9 cellular contexts compared by ENCODE assay signal in genomic region chr19:16185925-16186234, GRCh38. TPM values are rescaled to one million over a fixed set of nuclear protein-coding genes. Genes with fewer than 3 reads are reported as not detected.
A peak's percentile ranks its signal among the peaks of the same experiment; 100 is the strongest.
DNase-seq lines count a peak whose midpoint lies in the region; ATAC-seq, FAIRE-seq and TF ChIP-seq lines count a peak whose summit lies in the region.
"Had no signal": no experiment of that assay in that cellular context is flagged by ENCODE, and none has a peak within 500 bp of the region (broad histone marks: within the 10 kb centered on the region; RNA-seq: fewer than 3 reads in every experiment).

No MANE protein-coding gene starts in this region.

- TF ChIP-seq CTCF in C4-2B (conservative IDR thresholded peaks at IDR 0.05) = no peak; the same call in 1 of the 2 replicates

- peaks cover 13% of the 10 kb centered on the region for H3K4me1 Mint-ChIP-seq in activated T-helper 17 cell treated with anti-CD3 and anti-CD28 coated beads, Interleukin-2, amount 50 U/mL, for 72 hours

- H3K27ac ChIP-seq in C4-2B (peak overlapping the region; percentile 79), HUES6 (ENCODE audit: low read depth, low read length) (no peak overlapping the region), iPS-18a (ENCODE audit: low read length) (no peak overlapping the region), subcutaneous abdominal adipose tissue (ENCODE audit: low read depth, low read length) (peak overlapping the region; percentile 90)

- H3K27ac Mint-ChIP-seq in activated T-helper 17 cell treated with anti-CD3 and anti-CD28 coated beads, Interleukin-2, amount 50 U/mL, for 72 hours = peak overlapping the region; percentile 98

- DNase-seq in RCC 7860 (ENCODE audit: low spot score) (no peak), GF-D8 (lab: John Stamatoyannopoulos, UW) (no peak)
- no peak for DNase-seq in stimulated activated CD8-positive, alpha-beta memory T cell treated with anti-CD3 and anti-CD28 coated beads, Interleukin-4, amount 100 ng/mL, for 48 hours

- FAIRE-seq in RCC 7860 (lab: Jason Lieb, UNC) = no peak
- FAIRE-seq: islet of Langerhans had no signal

- peaks cover 51% of the 10 kb centered on the region for H3K36me3 Mint-ChIP-seq in activated T-helper 17 cell treated with anti-CD3 and anti-CD28 coated beads, Interleukin-2, amount 50 U/mL, for 72 hours (ENCODE audit: low read depth)

- no peaks in the 10 kb centered on the region for H3K9me3 Mint-ChIP-seq in activated T-helper 17 cell treated with anti-CD3 and anti-CD28 coated beads, Interleukin-2, amount 50 U/mL, for 72 hours

- H3K4me3 Mint-ChIP-seq in activated T-helper 17 cell treated with anti-CD3 and anti-CD28 coated beads, Interleukin-2, amount 50 U/mL, for 72 hours = peak overlapping the region; percentile 96

- H3K9me3 ChIP-seq in HUES6 (ENCODE audit: control insufficient read depth, insufficient read depth, low read depth, low read length) (no peaks in the 10 kb centered on the region), iPS-18a (ENCODE audit: control insufficient read depth, low read depth, low read length) (no peaks in the 10 kb centered on the region), subcutaneous abdominal adipose tissue (ENCODE audit: control insufficient read depth in 5 of 5, low read length in 5 of 5) (no peaks in the 10 kb centered on the region)

- H3K4me1 ChIP-seq in HUES6 (ENCODE audit: control insufficient read depth, insufficient read depth, low read length) (no peaks in the 10 kb centered on the region), iPS-18a (ENCODE audit: control insufficient read depth, low read depth, low read length) (no peaks in the 10 kb centered on the region), subcutaneous abdominal adipose tissue (ENCODE audit: control insufficient read depth in 5 of 5, insufficient read depth in 5 of 5, low read length in 5 of 5) (peaks cover 0 to 30% (median 21%) of the 10 kb centered on the region in 5 donors)

- H3K9ac ChIP-seq in HUES6 (ENCODE audit: low read length) (peak overlapping the region; percentile 98), iPS-18a (ENCODE audit: low read length) (peak overlapping the region; percentile 93), subcutaneous abdominal adipose tissue (ENCODE audit: low read length in 5 of 5) (peak overlapping the region; percentile 60 to 98 (median 97))

- no peak for ATAC-seq in activated T-helper 17 cell treated with anti-CD3 and anti-CD28 coated beads, Interleukin-2, amount 50 U/mL, for 72 hours (replicated peaks)

- peaks cover 35% of the 10 kb centered on the region for H3K36me3 ChIP-seq in HUES6 (ENCODE audit: control insufficient read depth, insufficient read depth, low read length)
- H3K36me3 ChIP-seq in iPS-18a (ENCODE audit: control insufficient read depth, low read depth, low read length) = peaks cover 21% of the 10 kb centered on the region
- H3K36me3 ChIP-seq in subcutaneous abdominal adipose tissue (ENCODE audit: control insufficient read depth in 5 of 5, insufficient read depth in 5 of 5, low read length in 5 of 5) = peaks cover under 1 to 34% (median 30%) of the 10 kb centered on the region in 5 donors

- H3K27me3 ChIP-seq in HUES6 (ENCODE audit: control insufficient read depth, insufficient read depth, low read length) (no peaks in the 10 kb centered on the region), iPS-18a (ENCODE audit: control insufficient read depth, insufficient read depth, low read length) (no peaks in the 10 kb centered on the region), subcutaneous abdominal adipose tissue (ENCODE audit: control insufficient read depth in 5 of 5, insufficient read depth in 4 of 5, low read length in 5 of 5) (no peaks in the 10 kb centered on the region)

- no peaks in the 10 kb centered on the region for H3K27me3 Mint-ChIP-seq in activated T-helper 17 cell treated with anti-CD3 and anti-CD28 coated beads, Interleukin-2, amount 50 U/mL, for 72 hours

- H3K4me3 ChIP-seq in HUES6 (ENCODE audit: low read depth, low read length) = peak overlapping the region; percentile 96
- H3K4me3 ChIP-seq in iPS-18a (ENCODE audit: low read length) = peak overlapping the region; percentile 89
- peak overlapping the region; percentile 85 to 97 (median 96) for H3K4me3 ChIP-seq in subcutaneous abdominal adipose tissue (ENCODE audit: low read depth in 1 of 5, low read length in 5 of 5)

RNA-seq across cellular contexts. Expression of gene FAM32A, which starts 0.7 kb away (rescaled TPM):
- 10 to 100 TPM; 43.0 to 61.9 TPM for total RNA-seq in activated T-helper 17 cell treated with anti-CD3 and anti-CD28 coated beads, Interleukin-2, amount 50 U/mL, for 72 hours

RNA-seq across cellular contexts. Expression of gene AP1M1, which starts 11.8 kb away (rescaled TPM):
- total RNA-seq in activated T-helper 17 cell treated with anti-CD3 and anti-CD28 coated beads, Interleukin-2, amount 50 U/mL, for 72 hours = 100 to 1,000 TPM; 103 to 110 TPM

RNA-seq across cellular contexts. Expression of gene CIB3, which starts 12.6 kb away (rescaled TPM):
- 1 to 10 TPM in 1 of 2 donors, not detected in 1; 1.1 TPM for total RNA-seq in activated T-helper 17 cell treated with anti-CD3 and anti-CD28 coated beads, Interleukin-2, amount 50 U/mL, for 72 hours

RNA-seq across cellular contexts. Expression of gene HSH2D, which starts 42.4 kb away (rescaled TPM):
- total RNA-seq in activated T-helper 17 cell treated with anti-CD3 and anti-CD28 coated beads, Interleukin-2, amount 50 U/mL, for 72 hours = 10 to 100 TPM; 32.7 to 39.3 TPM

Comparison
In these comparisons a context has a peak if more than half of its experiments do, and no peak if none do; other contexts are left out.
1. H3K27ac ChIP-seq: peak in C4-2B (single experiment) and subcutaneous abdominal adipose tissue (single experiment); none in HUES6 (single experiment) and iPS-18a (single experiment).
2. Peak in every context shown above with its lines, with median percentiles within 50 percentile points of each other: H3K4me3 ChIP-seq and H3K9ac ChIP-seq.